ENCODE assay signal across 10 cellular contexts in the genomic region with DNA sequence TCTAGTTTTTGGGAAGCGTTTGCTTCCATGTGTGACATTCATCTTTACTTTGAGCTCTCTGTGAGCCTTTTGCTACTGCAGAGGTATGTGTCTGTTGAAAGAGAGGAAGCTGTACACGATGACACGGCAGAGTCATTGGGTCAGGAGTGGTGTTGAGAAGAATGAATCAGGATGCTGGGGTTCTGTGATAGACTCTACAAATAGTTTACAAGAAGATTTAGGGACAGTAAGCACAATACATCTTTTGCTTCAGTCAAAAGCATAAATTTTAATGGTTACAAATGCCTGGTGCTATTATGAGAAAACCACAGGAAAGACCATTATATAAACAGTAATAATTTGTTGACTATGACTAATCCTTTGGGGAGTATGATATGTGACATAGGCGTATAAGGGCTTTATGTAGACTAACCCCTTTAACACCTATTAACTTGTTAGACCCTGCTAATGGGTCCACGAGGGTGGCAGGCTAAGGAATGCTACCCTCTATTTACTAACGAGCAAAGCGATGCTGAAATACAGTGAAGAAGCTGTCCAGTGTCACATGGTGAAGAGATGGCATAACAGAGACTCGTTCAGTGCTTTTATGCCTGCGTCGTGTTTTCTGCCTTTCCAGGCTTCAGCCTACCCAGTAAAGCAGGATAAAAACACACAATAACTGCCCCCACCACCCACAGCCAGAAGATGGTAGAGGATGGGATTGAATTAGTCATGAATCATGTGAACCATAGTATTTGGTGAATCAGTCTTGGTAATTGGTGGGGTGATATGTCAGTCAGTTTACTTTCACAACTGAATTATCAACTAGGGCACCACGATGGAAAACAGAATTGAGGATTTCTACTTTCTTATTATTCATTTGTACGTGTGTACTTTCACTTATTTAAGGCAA.
DNase-seq lines count a peak whose midpoint lies in the region; ATAC-seq and TF ChIP-seq lines count a peak whose summit lies in the region.
"Had no signal": no experiment of that assay in that cellular context is flagged by ENCODE, and none has a peak within 500 bp of the region (broad histone marks: within the 10 kb centered on the region; RNA-seq: fewer than 3 reads in every experiment).

No MANE protein-coding gene starts in this region.

- peak overlapping the region; percentile 34 for H3K9ac ChIP-seq in Loucy (ENCODE audit: low read depth, low read length, poor library complexity, severe bottlenecking)
- H3K9ac ChIP-seq: KMS-11 had no signal

- H3K36me3 ChIP-seq in Loucy (ENCODE audit: insufficient read depth, low read length) = no peaks in the 10 kb centered on the region
- H3K36me3 ChIP-seq in body of pancreas (replicated peaks in 1 of 2; ENCODE audit: insufficient read depth in 1 of 2, low read depth in 2 of 2) = no peaks in the 10 kb centered on the region

- H2AFZ ChIP-seq in Loucy (ENCODE audit: low read length) = no peak overlapping the region

- no peaks in the 10 kb centered on the region for H4K20me1 ChIP-seq in Loucy (ENCODE audit: insufficient read depth, low read length, poor library complexity, severe bottlenecking)

- no peak for ATAC-seq in GM21825 (IDR thresholded peaks at IDR 0.05; ENCODE audit: unreplicated experiment)
- no peak for ATAC-seq in body of pancreas

- peaks cover 7% of the 10 kb centered on the region for H3K36me3 Mint-ChIP-seq in neural crest cell (ENCODE audit: low read depth)

- TF ChIP-seq CTCF in AG10803 (conservative IDR thresholded peaks at IDR 0.05; ENCODE audit: low read length) (no peak), Loucy (conservative IDR thresholded peaks at IDR 0.05; ENCODE audit: low read length) (no peak), neural crest cell (conservative IDR thresholded peaks at IDR 0.05) (no peak), body of pancreas (IDR thresholded peaks at IDR 0.05) (no peak)

- H3K4me1 Mint-ChIP-seq in neural crest cell = peaks cover 48% of the 10 kb centered on the region

- 88 to 89% methylated on average over 12 of the region's 12 CpGs for WGBS in body of pancreas, 2 donors

- intact Hi-C loops in body of pancreas (cut with DNase I) = no loop called here

- peaks cover 26% of the 10 kb centered on the region; the same call in 1 of the 2 replicates for H3K79me2 ChIP-seq in Loucy (ENCODE audit: insufficient read depth, low read length)

- H3K9me3 Mint-ChIP-seq in neural crest cell = no peaks in the 10 kb centered on the region
- H3K9me3 Mint-ChIP-seq: naive B cell had no signal

- DNase-seq in AG10803 (ENCODE audit: low read depth) (peak; percentile 96), dermis microvascular lymphatic vessel endothelial cell (ENCODE audit: low read depth in 2 of 2) (peak; percentile 36 to 74), neural crest cell (ENCODE audit: low read depth, low spot score) (no peak), body of pancreas (no peak), NCI-H524 treated with DMSO at 0.1 percent for 48 hours (lab: John Stamatoyannopoulos, UW) (no peak), NCI-H1092 treated with DMSO at 0.1 percent for 48 hours (lab: John Stamatoyannopoulos, UW) (no peak)
- DNase-seq: naive B cell had no signal

- H3K27ac Mint-ChIP-seq in neural crest cell (ENCODE audit: unreplicated experiment) = peak overlapping the region; percentile 3

- H3K9me2 ChIP-seq in Loucy (replicated peaks; ENCODE audit: low read depth, low read length) = no peaks in the 10 kb centered on the region

- H3K4me3 ChIP-seq in AG10803 (ENCODE audit: low read length) = no peak overlapping the region
- H3K4me3 ChIP-seq in Loucy (ENCODE audit: low read length, poor library complexity, severe bottlenecking) = peak overlapping the region; percentile 40
- H3K4me3 ChIP-seq in body of pancreas = no peak overlapping the region

- no peaks in the 10 kb centered on the region for H3K9me3 ChIP-seq in Loucy (ENCODE audit: insufficient read depth, low read depth, low read length)
- no peaks in the 10 kb centered on the region for H3K9me3 ChIP-seq in body of pancreas

- H3K27me3 ChIP-seq in Loucy (ENCODE audit: insufficient read depth, low read length, poor library complexity, severe bottlenecking) = no peaks in the 10 kb centered on the region
- H3K27me3 ChIP-seq in body of pancreas = no peaks in the 10 kb centered on the region

- H3K27ac ChIP-seq in body of pancreas = no peak overlapping the region
- H3K27ac ChIP-seq: KMS-11 had no signal

- no peak for TF ChIP-seq POLR2A in body of pancreas (IDR thresholded peaks at IDR 0.05)

- peaks cover 66% of the 10 kb centered on the region for H3K4me1 ChIP-seq in Loucy (ENCODE audit: insufficient read depth, low read length, poor library complexity, severe bottlenecking)
- peaks cover 13% of the 10 kb centered on the region for H3K4me1 ChIP-seq in body of pancreas

- no peaks in the 10 kb centered on the region for H3F3A ChIP-seq in Loucy (ENCODE audit: low read depth)

- H3K4me3 Mint-ChIP-seq in neural crest cell = no peak overlapping the region
- H3K4me3 Mint-ChIP-seq: naive B cell had no signal

- H3K4me2 ChIP-seq in Loucy (ENCODE audit: low read depth, low read length, poor library complexity, severe bottlenecking) = peak overlapping the region; percentile 73
- H3K4me2 ChIP-seq: KMS-11 had no signal

- H3K27me3 Mint-ChIP-seq in neural crest cell (ENCODE audit: low read depth) = no peaks in the 10 kb centered on the region
- H3K27me3 Mint-ChIP-seq: naive B cell had no signal

Comparison
In these comparisons a context has a peak if more than half of its experiments do, and no peak if none do; other contexts are left out.
1. DNase-seq: peak in AG10803 (single experiment) and dermis microvascular lymphatic vessel endothelial cell (2 of 2); none in neural crest cell (single experiment), body of pancreas (0 of 4), NCI-H524 treated with DMSO at 0.1 percent for 48 hours (single experiment) and NCI-H1092 treated with DMSO at 0.1 percent for 48 hours (single experiment).